ENCODE assay signal across 8 cellular contexts in genomic region chr6:41921712-41921998, GRCh38. TPM values are rescaled to one million over a fixed set of nuclear protein-coding genes. Genes with fewer than 3 reads are reported as not detected.
DNase-seq lines count a peak whose midpoint lies in the region; TF ChIP-seq lines count a peak whose summit lies in the region.

No MANE protein-coding gene starts in this region.

- no peaks in the 10 kb centered on the region for H4K20me1 ChIP-seq in OCI-LY3 (ENCODE audit: insufficient read depth, low read length)

- H3K9me3 ChIP-seq in OCI-LY3 (ENCODE audit: insufficient read depth, low read length), result no peaks in the 10 kb centered on the region
- no peaks in the 10 kb centered on the region for H3K9me3 ChIP-seq in endocrine pancreas (ENCODE audit: control insufficient read depth, low read length)

- no peaks in the 10 kb centered on the region for H3K27me3 ChIP-seq in OCI-LY3 (ENCODE audit: low read depth, low read length)
- H3K27me3 ChIP-seq in endocrine pancreas (ENCODE audit: control insufficient read depth, insufficient read depth, low read length), result no peaks in the 10 kb centered on the region

- peak overlapping the region; percentile 91 for H3K4me3 Mint-ChIP-seq in activated naive CD4-positive, alpha-beta T cell treated with anti-CD3 and anti-CD28 coated beads for 36 hours
- peak overlapping the region; percentile 100 for H3K4me3 Mint-ChIP-seq in nephron progenitor cell

- peak overlapping the region; percentile 88 for H3K4me3 ChIP-seq in OCI-LY3 (ENCODE audit: low read length)
- peak overlapping the region; percentile 82 for H3K4me3 ChIP-seq in endocrine pancreas (ENCODE audit: control insufficient read depth, insufficient read depth, low read length)

- DNase-seq in activated naive CD4-positive, alpha-beta T cell treated with anti-CD3 and anti-CD28 coated beads for 36 hours, result no peak
- DNase-seq in activated naive CD4-positive, alpha-beta T cell (lab: John Stamatoyannopoulos, UW), result no peak
- no peak for DNase-seq in nephron progenitor cell
- no peak for DNase-seq in NCI-H1694 treated with DMSO at 0.1 percent for 48 hours (lab: John Stamatoyannopoulos, UW)
- no peak for DNase-seq in globus pallidus (ENCODE audit: low spot score)
- no peak for DNase-seq in NCI-H2107 (lab: John Stamatoyannopoulos, UW)

- no peaks in the 10 kb centered on the region for H3K27me3 Mint-ChIP-seq in activated naive CD4-positive, alpha-beta T cell treated with anti-CD3 and anti-CD28 coated beads for 36 hours (ENCODE audit: low read depth)
- no peaks in the 10 kb centered on the region for H3K27me3 Mint-ChIP-seq in nephron progenitor cell (ENCODE audit: low read depth, poor library complexity)

- peak overlapping the region; percentile 97 for H3K27ac Mint-ChIP-seq in activated naive CD4-positive, alpha-beta T cell treated with anti-CD3 and anti-CD28 coated beads for 36 hours
- peak overlapping the region; percentile 100 for H3K27ac Mint-ChIP-seq in nephron progenitor cell

- peaks cover 28% of the 10 kb centered on the region for H3K4me1 ChIP-seq in OCI-LY3 (ENCODE audit: low read length)
- H3K4me1 ChIP-seq in endocrine pancreas (ENCODE audit: control insufficient read depth, insufficient read depth, low read length), result peaks cover 10% of the 10 kb centered on the region

- CTCF ChIA-PET in activated naive CD4-positive, alpha-beta T cell treated with anti-CD3 and anti-CD28 coated beads for 36 hours (lab: Charles Lee), result interaction anchor here (0.8 to 6.6 kb wide), 17 partner anchors 9 to 146 kb away, joined by 3 to 114 read pairs (median 4); partner anchors contain the start of genes CCND3, TAF8 and TOMM6

- H3K4me1 Mint-ChIP-seq in activated naive CD4-positive, alpha-beta T cell treated with anti-CD3 and anti-CD28 coated beads for 36 hours (ENCODE audit: low read depth), result peaks cover 54% of the 10 kb centered on the region
- H3K4me1 Mint-ChIP-seq in nephron progenitor cell, result peaks cover 51% of the 10 kb centered on the region

- H3K36me3 ChIP-seq in OCI-LY3 (replicated peaks; ENCODE audit: low read depth, low read length) (peaks cover 19% of the 10 kb centered on the region), endocrine pancreas (ENCODE audit: control insufficient read depth, insufficient read depth, low read length) (peaks cover 1% of the 10 kb centered on the region)

- TF ChIP-seq CTCF in OCI-LY3 (IDR thresholded peaks at IDR 0.05; ENCODE audit: low read depth, low read length) (no peak), nephron progenitor cell (IDR thresholded peaks at IDR 0.05) (no peak)

- H3K4me2 ChIP-seq in OCI-LY3 (ENCODE audit: low read length), result peak overlapping the region; percentile 90

- peaks cover 37% of the 10 kb centered on the region for H3K36me3 Mint-ChIP-seq in activated naive CD4-positive, alpha-beta T cell treated with anti-CD3 and anti-CD28 coated beads for 36 hours (ENCODE audit: low read depth)
- peaks cover 23% of the 10 kb centered on the region for H3K36me3 Mint-ChIP-seq in nephron progenitor cell (ENCODE audit: low read depth)

- intact Hi-C loops in activated naive CD4-positive, alpha-beta T cell treated with anti-CD3 and anti-CD28 coated beads for 36 hours (cut with micrococcal nuclease), result loop anchor here (1.0 to 2.0 kb wide), 11 partner anchors 15 to 296 kb away; partner anchors contain the start of genes MRPS10, TAF8, TOMM6 and USP49

- peak overlapping the region; percentile 99; the same call in 1 of the 2 replicates for H2AFZ ChIP-seq in OCI-LY3 (ENCODE audit: low read depth, low read length)

- peaks cover 78% of the 10 kb centered on the region for H3K79me2 ChIP-seq in OCI-LY3 (ENCODE audit: low read length)

- H3K27ac ChIP-seq in OCI-LY3 (ENCODE audit: low read length), result peak overlapping the region; percentile 76

- H3K9ac ChIP-seq in OCI-LY3 (ENCODE audit: low read length) (peak overlapping the region; percentile 87), endocrine pancreas (ENCODE audit: control insufficient read depth, insufficient read depth, low read length) (peak overlapping the region; percentile 85)

- H3K9me3 Mint-ChIP-seq in activated naive CD4-positive, alpha-beta T cell treated with anti-CD3 and anti-CD28 coated beads for 36 hours, result no peaks in the 10 kb centered on the region
- H3K9me3 Mint-ChIP-seq in nephron progenitor cell, result no peaks in the 10 kb centered on the region

RNA-seq across cellular contexts. Expression of gene BYSL, which starts 0.4 kb away (rescaled TPM):
- 10 to 100 TPM; 49.8 TPM for total RNA-seq in activated naive CD4-positive, alpha-beta T cell treated with anti-CD3 and anti-CD28 coated beads for 36 hours

RNA-seq across cellular contexts. Expression of gene MED20, which starts 0.7 kb away (rescaled TPM):
- total RNA-seq in activated naive CD4-positive, alpha-beta T cell treated with anti-CD3 and anti-CD28 coated beads for 36 hours, result 10 to 100 TPM; 24.0 to 27.4 TPM

RNA-seq across cellular contexts. Expression of gene CCND3, which starts 20.0 kb away (rescaled TPM):
- 1,000 to 10,000 TPM; 1,152 to 1,165 TPM for total RNA-seq in activated naive CD4-positive, alpha-beta T cell treated with anti-CD3 and anti-CD28 coated beads for 36 hours

RNA-seq across cellular contexts. Expression of gene USP49, which starts 26.5 kb away (rescaled TPM):
- 1 to 10 TPM; 8.3 to 8.4 TPM for total RNA-seq in activated naive CD4-positive, alpha-beta T cell treated with anti-CD3 and anti-CD28 coated beads for 36 hours
